In the genomic region with DNA sequence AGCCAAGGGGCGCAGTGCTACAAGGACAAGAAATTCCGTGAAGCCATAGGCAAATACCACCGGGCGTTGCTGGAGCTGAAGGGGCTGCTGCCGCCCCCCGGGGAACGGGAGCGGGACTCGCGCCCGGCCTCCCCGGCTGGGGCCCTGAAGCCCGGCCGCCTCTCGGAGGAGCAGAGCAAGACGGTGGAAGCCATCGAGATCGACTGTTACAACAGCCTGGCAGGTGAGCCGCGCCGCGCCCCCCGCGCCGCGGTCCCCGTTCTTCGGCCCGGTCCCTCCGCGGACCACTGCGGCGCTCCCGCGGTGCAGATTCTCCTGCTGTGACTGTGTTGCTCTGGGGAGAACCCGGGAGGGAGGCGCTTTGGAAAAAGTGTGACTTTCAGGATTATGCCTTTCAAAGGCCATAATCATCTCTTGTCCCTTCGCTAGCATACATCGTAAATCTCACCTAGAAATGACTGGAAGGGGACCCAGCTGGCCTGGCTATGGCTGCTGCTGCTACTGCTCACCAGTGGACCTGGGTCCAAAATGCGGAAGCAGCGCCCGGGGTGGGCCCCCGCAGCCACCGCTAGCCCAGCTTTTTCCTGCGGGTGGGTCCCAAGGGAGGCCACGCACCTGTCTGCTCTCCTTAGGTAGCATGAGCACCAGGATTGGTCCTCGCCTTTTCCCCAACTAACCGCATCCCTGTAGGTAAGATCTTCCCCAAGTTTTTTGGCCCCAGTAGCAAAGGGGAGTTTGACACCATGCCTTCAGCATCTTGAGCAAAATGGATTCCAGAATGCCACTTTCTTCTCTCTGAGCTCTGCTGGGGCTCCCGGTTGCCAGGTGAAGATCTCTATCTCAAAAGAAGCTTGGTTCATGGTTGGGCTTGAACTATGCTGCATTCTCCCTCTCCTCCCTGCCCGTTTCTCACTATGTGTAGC, we compare ENCODE assay signal across 2 cellular contexts.
TF ChIP-seq lines count a peak whose summit lies in the region.

No MANE protein-coding gene starts in this region.

TF ChIP-seq in SK-N-SH, 30 proteins besides CTCF, POLR2A, EP300 and RAD21:
- TF ChIP-seq TAF1 (IDR thresholded peaks at IDR 0.05; ENCODE audit: borderline replicate concordance, low read depth, low read length) (no peak), JUND (IDR thresholded peaks at IDR 0.05) (no peak), EZH2phosphoT487 (IDR thresholded peaks at IDR 0.05; ENCODE audit: borderline replicate concordance, low read depth) (no peak), POLR2AphosphoS5 (IDR thresholded peaks at IDR 0.05; ENCODE audit: low read depth, low read length) (no peak), GATA2 (CRISPR knock-in tag; IDR thresholded peaks at IDR 0.05) (no peak), SIN3A (IDR thresholded peaks at IDR 0.05; ENCODE audit: borderline replicate concordance, low read depth, low read length) (no peak), NFIC (IDR thresholded peaks at IDR 0.05; ENCODE audit: borderline replicate concordance) (no peak), CHD2 (IDR thresholded peaks at IDR 0.05; ENCODE audit: low read length, partially characterized antibody) (no peak), GABPA (IDR thresholded peaks at IDR 0.05; ENCODE audit: low read depth) (no peak), FOXM1 (IDR thresholded peaks at IDR 0.05; ENCODE audit: low read depth) (no peak), YY1 (IDR thresholded peaks at IDR 0.05; ENCODE audit: low read depth) (no peak)
TF ChIP-seq in SK-N-SH: peak in this region for 0.

TF ChIP-seq in HepG2, 621 proteins besides CTCF, POLR2A, EP300 and RAD21 (continues in another document):
- TF ChIP-seq ZFY (CRISPR knock-in tag; IDR thresholded peaks at IDR 0.05) = peak; percentile 21; the same call in 1 of the 2 replicates
- no peak for TF ChIP-seq KDM2A (CRISPR knock-in tag; IDR thresholded peaks at IDR 0.05; ENCODE audit: borderline replicate concordance, low read depth)
- TF ChIP-seq, protein P1, sequence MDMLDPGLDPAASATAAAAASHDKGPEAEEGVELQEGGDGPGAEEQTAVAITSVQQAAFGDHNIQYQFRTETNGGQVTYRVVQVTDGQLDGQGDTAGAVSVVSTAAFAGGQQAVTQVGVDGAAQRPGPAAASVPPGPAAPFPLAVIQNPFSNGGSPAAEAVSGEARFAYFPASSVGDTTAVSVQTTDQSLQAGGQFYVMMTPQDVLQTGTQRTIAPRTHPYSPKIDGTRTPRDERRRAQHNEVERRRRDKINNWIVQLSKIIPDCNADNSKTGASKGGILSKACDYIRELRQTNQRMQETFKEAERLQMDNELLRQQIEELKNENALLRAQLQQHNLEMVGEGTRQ (IDR thresholded peaks at IDR 0.05; ENCODE audit: low read depth, low read length) = no peak
- TF ChIP-seq, protein P1 (CRISPR knock-in tag; IDR thresholded peaks at IDR 0.05; ENCODE audit: borderline replicate concordance) = no peak
- TF ChIP-seq UBTF (CRISPR knock-in tag; IDR thresholded peaks at IDR 0.05) = 0 out of 2 replicates have a peak, but pooled peaks have one; percentile 10
- TF ChIP-seq TFAP4 (IDR thresholded peaks at IDR 0.05; ENCODE audit: borderline replicate concordance, low read depth) = no peak
- TF ChIP-seq, protein P2, sequence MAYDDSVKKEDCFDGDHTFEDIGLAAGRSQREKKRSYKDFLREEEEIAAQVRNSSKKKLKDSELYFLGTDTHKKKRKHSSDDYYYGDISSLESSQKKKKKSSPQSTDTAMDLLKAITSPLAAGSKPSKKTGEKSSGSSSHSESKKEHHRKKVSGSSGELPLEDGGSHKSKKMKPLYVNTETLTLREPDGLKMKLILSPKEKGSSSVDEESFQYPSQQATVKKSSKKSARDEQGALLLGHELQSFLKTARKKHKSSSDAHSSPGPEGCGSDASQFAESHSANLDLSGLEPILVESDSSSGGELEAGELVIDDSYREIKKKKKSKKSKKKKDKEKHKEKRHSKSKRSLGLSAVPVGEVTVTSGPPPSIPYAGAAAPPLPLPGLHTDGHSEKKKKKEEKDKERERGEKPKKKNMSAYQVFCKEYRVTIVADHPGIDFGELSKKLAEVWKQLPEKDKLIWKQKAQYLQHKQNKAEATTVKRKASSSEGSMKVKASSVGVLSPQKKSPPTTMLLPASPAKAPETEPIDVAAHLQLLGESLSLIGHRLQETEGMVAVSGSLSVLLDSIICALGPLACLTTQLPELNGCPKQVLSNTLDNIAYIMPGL (CRISPR knock-in tag; IDR thresholded peaks at IDR 0.05; ENCODE audit: borderline replicate concordance in 1 of 2, low read depth in 1 of 2) = 0 out of 4 replicates have a peak, but pooled peaks of 1 of the 2 experiments have one; percentile 36
- peak; percentile 44; the same call in 1 of the 2 replicates for TF ChIP-seq ZNF777 (CRISPR knock-in tag; IDR thresholded peaks at IDR 0.05)
- TF ChIP-seq, protein P3, sequence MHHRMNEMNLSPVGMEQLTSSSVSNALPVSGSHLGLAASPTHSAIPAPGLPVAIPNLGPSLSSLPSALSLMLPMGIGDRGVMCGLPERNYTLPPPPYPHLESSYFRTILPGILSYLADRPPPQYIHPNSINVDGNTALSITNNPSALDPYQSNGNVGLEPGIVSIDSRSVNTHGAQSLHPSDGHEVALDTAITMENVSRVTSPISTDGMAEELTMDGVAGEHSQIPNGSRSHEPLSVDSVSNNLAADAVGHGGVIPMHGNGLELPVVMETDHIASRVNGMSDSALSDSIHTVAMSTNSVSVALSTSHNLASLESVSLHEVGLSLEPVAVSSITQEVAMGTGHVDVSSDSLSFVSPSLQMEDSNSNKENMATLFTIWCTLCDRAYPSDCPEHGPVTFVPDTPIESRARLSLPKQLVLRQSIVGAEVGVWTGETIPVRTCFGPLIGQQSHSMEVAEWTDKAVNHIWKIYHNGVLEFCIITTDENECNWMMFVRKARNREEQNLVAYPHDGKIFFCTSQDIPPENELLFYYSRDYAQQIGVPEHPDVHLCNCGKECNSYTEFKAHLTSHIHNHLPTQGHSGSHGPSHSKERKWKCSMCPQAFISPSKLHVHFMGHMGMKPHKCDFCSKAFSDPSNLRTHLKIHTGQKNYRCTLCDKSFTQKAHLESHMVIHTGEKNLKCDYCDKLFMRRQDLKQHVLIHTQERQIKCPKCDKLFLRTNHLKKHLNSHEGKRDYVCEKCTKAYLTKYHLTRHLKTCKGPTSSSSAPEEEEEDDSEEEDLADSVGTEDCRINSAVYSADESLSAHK (CRISPR knock-in tag; IDR thresholded peaks at IDR 0.05; ENCODE audit: borderline replicate concordance) = no peak
- TF ChIP-seq, protein P4, sequence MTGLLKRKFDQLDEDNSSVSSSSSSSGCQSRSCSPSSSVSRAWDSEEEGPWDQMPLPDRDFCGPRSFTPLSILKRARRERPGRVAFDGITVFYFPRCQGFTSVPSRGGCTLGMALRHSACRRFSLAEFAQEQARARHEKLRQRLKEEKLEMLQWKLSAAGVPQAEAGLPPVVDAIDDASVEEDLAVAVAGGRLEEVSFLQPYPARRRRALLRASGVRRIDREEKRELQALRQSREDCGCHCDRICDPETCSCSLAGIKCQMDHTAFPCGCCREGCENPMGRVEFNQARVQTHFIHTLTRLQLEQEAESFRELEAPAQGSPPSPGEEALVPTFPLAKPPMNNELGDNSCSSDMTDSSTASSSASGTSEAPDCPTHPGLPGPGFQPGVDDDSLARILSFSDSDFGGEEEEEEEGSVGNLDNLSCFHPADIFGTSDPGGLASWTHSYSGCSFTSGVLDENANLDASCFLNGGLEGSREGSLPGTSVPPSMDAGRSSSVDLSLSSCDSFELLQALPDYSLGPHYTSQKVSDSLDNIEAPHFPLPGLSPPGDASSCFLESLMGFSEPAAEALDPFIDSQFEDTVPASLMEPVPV (CRISPR knock-in tag; IDR thresholded peaks at IDR 0.05) = 0 out of 2 replicates have a peak, but pooled peaks have one; percentile 29
- TF ChIP-seq, protein P5, sequence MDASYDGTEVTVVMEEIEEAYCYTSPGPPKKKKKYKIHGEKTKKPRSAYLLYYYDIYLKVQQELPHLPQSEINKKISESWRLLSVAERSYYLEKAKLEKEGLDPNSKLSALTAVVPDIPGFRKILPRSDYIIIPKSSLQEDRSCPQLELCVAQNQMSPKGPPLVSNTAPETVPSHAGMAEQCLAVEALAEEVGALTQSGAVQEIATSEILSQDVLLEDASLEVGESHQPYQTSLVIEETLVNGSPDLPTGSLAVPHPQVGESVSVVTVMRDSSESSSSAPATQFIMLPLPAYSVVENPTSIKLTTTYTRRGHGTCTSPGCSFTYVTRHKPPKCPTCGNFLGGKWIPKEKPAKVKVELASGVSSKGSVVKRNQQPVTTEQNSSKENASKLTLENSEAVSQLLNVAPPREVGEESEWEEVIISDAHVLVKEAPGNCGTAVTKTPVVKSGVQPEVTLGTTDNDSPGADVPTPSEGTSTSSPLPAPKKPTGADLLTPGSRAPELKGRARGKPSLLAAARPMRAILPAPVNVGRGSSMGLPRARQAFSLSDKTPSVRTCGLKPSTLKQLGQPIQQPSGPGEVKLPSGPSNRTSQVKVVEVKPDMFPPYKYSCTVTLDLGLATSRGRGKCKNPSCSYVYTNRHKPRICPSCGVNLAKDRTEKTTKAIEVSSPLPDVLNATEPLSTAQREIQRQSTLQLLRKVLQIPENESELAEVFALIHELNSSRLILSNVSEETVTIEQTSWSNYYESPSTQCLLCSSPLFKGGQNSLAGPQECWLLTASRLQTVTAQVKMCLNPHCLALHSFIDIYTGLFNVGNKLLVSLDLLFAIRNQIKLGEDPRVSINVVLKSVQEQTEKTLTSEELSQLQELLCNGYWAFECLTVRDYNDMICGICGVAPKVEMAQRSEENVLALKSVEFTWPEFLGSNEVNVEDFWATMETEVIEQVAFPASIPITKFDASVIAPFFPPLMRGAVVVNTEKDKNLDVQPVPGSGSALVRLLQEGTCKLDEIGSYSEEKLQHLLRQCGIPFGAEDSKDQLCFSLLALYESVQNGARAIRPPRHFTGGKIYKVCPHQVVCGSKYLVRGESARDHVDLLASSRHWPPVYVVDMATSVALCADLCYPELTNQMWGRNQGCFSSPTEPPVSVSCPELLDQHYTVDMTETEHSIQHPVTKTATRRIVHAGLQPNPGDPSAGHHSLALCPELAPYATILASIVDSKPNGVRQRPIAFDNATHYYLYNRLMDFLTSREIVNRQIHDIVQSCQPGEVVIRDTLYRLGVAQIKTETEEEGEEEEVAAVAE (CRISPR knock-in tag; IDR thresholded peaks at IDR 0.05; ENCODE audit: borderline replicate concordance) = no peak
- no peak for TF ChIP-seq HOXA9 (CRISPR knock-in tag; IDR thresholded peaks at IDR 0.05; ENCODE audit: borderline replicate concordance)
- TF ChIP-seq MAZ (IDR thresholded peaks at IDR 0.05; ENCODE audit: borderline replicate concordance, low read depth, low read length) = no peak
- no peak for TF ChIP-seq MAZ (CRISPR knock-in tag; IDR thresholded peaks at IDR 0.05; ENCODE audit: low read depth)
- TF ChIP-seq ZFP36 (IDR thresholded peaks at IDR 0.05; ENCODE audit: borderline replicate concordance, low read depth, low read length, partially characterized antibody) = no peak
- TF ChIP-seq ZMYM2 (CRISPR knock-in tag; IDR thresholded peaks at IDR 0.05) = no peak
- TF ChIP-seq ELF1 (CRISPR knock-in tag; IDR thresholded peaks at IDR 0.05) = peak; percentile 28; the same call in 1 of the 2 replicates
- TF ChIP-seq DPF2 (CRISPR knock-in tag; IDR thresholded peaks at IDR 0.05; ENCODE audit: borderline replicate concordance, low read depth) = no peak
- no peak for TF ChIP-seq NFAT5 (CRISPR knock-in tag; IDR thresholded peaks at IDR 0.05)
